In genomic region chr5:154756871-154757646, GRCh38 we compare ENCODE assay signal across 8 cellular contexts. TPM values are rescaled to one million over a fixed set of nuclear protein-coding genes. Genes with fewer than 3 reads are reported as not detected.
DNase-seq lines count a peak whose midpoint lies in the region; ATAC-seq and TF ChIP-seq lines count a peak whose summit lies in the region.

No MANE protein-coding gene starts in this region.

- peaks cover 53% of the 10 kb centered on the region for H3K4me1 ChIP-seq in CD8-positive, alpha-beta T cell (ENCODE audit: insufficient read depth, low read length)

- H3K4me1 Mint-ChIP-seq in CD8-positive, alpha-beta T cell (ENCODE audit: low read depth) = peaks cover 62% of the 10 kb centered on the region
- H3K4me1 Mint-ChIP-seq in activated CD4-positive, alpha-beta memory T cell treated with anti-CD3 and anti-CD28 coated beads for 36 hours (ENCODE audit: low read depth) = peaks cover 55% of the 10 kb centered on the region

- no peaks in the 10 kb centered on the region for H3K36me3 ChIP-seq in CD8-positive, alpha-beta T cell (ENCODE audit: insufficient read depth, low read length)
- H3K36me3 ChIP-seq in KOPT-K1 (ENCODE audit: insufficient read depth, low read length) = peaks cover 26% of the 10 kb centered on the region

- TF ChIP-seq CTCF in CD8-positive, alpha-beta T cell (IDR thresholded peaks at IDR 0.05) = no peak
- TF ChIP-seq CTCF in dorsolateral prefrontal cortex (IDR thresholded peaks at IDR 0.05 in 54 of 56, conservative IDR thresholded peaks at IDR 0.05 in 2 of 56; ENCODE audit: low read depth in 1 of 56, partially characterized antibody in 56 of 56) = peak in 4 of 56 donors; percentile 11 to 25 (median 17)
- TF ChIP-seq CTCF in lower leg skin (IDR thresholded peaks at IDR 0.05) = no peak

- no peaks in the 10 kb centered on the region for H3K27me3 ChIP-seq in CD8-positive, alpha-beta T cell (ENCODE audit: insufficient read depth, low read length)
- no peaks in the 10 kb centered on the region for H3K27me3 ChIP-seq in dorsolateral prefrontal cortex

- peak overlapping the region; percentile 92 for H3K4me3 Mint-ChIP-seq in CD8-positive, alpha-beta T cell
- peak overlapping the region; percentile 93 for H3K4me3 Mint-ChIP-seq in activated CD4-positive, alpha-beta memory T cell treated with anti-CD3 and anti-CD28 coated beads for 36 hours

- 2% methylated on average over 30 to 58 of the region's 73 CpGs for WGBS in lower leg skin, 2 donors

- ATAC-seq in CD8-positive, alpha-beta T cell = peak; percentile 3
- no peak for ATAC-seq in GM18868 (IDR thresholded peaks at IDR 0.05; ENCODE audit: unreplicated experiment)

- H3K4me3 ChIP-seq in CD8-positive, alpha-beta T cell (ENCODE audit: low read depth, low read length) = peak overlapping the region; percentile 79
- H3K4me3 ChIP-seq in dorsolateral prefrontal cortex (peak overlapping the region; percentile 74 to 99 (median 94)), lower leg skin (ENCODE audit: low read depth, poor library complexity, severe bottlenecking) (peak overlapping the region; percentile 90)

- no peaks in the 10 kb centered on the region for H3K9me3 ChIP-seq in CD8-positive, alpha-beta T cell (ENCODE audit: low read length)
- no peaks in the 10 kb centered on the region for H3K9me3 ChIP-seq in KOPT-K1 (ENCODE audit: insufficient read depth, low read length, poor library complexity, severe bottlenecking)

- H3K9me3 Mint-ChIP-seq in CD8-positive, alpha-beta T cell = no peaks in the 10 kb centered on the region
- no peaks in the 10 kb centered on the region for H3K9me3 Mint-ChIP-seq in activated CD4-positive, alpha-beta memory T cell treated with anti-CD3 and anti-CD28 coated beads for 36 hours

- peak overlapping the region; percentile 70 for H3K27ac ChIP-seq in CD8-positive, alpha-beta T cell (ENCODE audit: low read depth, low read length)
- peak overlapping the region; percentile 93 for H3K27ac ChIP-seq in KOPT-K1 (ENCODE audit: low read depth, low read length, poor library complexity, severe bottlenecking)
- H3K27ac ChIP-seq in dorsolateral prefrontal cortex = peak overlapping the region in 58 of 59 donors; percentile 38 to 99 (median 97)

- peak overlapping the region; percentile 94 for H3K27ac Mint-ChIP-seq in CD8-positive, alpha-beta T cell
- peak overlapping the region; percentile 97 for H3K27ac Mint-ChIP-seq in activated CD4-positive, alpha-beta memory T cell treated with anti-CD3 and anti-CD28 coated beads for 36 hours

- H3K27me3 Mint-ChIP-seq in CD8-positive, alpha-beta T cell (ENCODE audit: low read depth) = no peaks in the 10 kb centered on the region
- no peaks in the 10 kb centered on the region for H3K27me3 Mint-ChIP-seq in activated CD4-positive, alpha-beta memory T cell treated with anti-CD3 and anti-CD28 coated beads for 36 hours

- intact Hi-C loops in CD8-positive, alpha-beta T cell (cut with DNase I, micrococcal nuclease) = loop anchor here (5.0 to 10.0 kb wide), 4 partner anchors 310 to 720 kb away; partner anchors contain the start of genes GALNT10 (in 2 of the 2), FAM114A2 (in 1 of the 2), MFAP3 (in 1 of the 2) and SAP30L (in 1 of the 2)
- intact Hi-C loops in activated CD4-positive, alpha-beta memory T cell treated with anti-CD3 and anti-CD28 coated beads for 36 hours (cut with micrococcal nuclease) = loop anchor here (5.0 kb wide), 3 partner anchors 310 to 720 kb away; partner anchors contain the start of genes FAM114A2, MFAP3 and SAP30L
- intact Hi-C loops in dorsolateral prefrontal cortex (cut with DNase I) (loop anchor here (5.0 to 10.0 kb wide), 5 partner anchors 55 to 312 kb away; partner anchors contain the start of genes MRPL22 (in 2 of the 2) and SAP30L (in 1 of the 2)), lower leg skin (cut with DNase I; ENCODE audit: low total_unique reads) (no loop called here)

- peaks cover 10% of the 10 kb centered on the region for H3K36me3 Mint-ChIP-seq in CD8-positive, alpha-beta T cell
- H3K36me3 Mint-ChIP-seq in activated CD4-positive, alpha-beta memory T cell treated with anti-CD3 and anti-CD28 coated beads for 36 hours = peaks cover 8% of the 10 kb centered on the region

- TF ChIP-seq POLR2A in lower leg skin (IDR thresholded peaks at IDR 0.05) = no peak

- DNase-seq in CD8-positive, alpha-beta T cell = peak; percentile 12 to 65 (median 43)
- peak; percentile 64 for DNase-seq in activated CD4-positive, alpha-beta memory T cell treated with anti-CD3 and anti-CD28 coated beads for 36 hours
- DNase-seq in dorsolateral prefrontal cortex = peak; percentile 45 to 81 (median 66)
- peak; percentile 39 to 91 for DNase-seq in lower leg skin (ENCODE audit: low spot score in 2 of 2)
- peak in 2 of 3 donors; percentile 21 to 45 for DNase-seq in stimulated activated CD4-positive, alpha-beta T cell treated with anti-CD3 and anti-CD28 coated beads, TNF-alpha, amount 100 ng/mL, for 1 hour (ENCODE audit: low read depth in 3 of 3, low spot score in 1 of 3)
- no peak for DNase-seq in iPS-NIHi7 (ENCODE audit: extremely low spot score)

- CTCF ChIA-PET in CD8-positive, alpha-beta T cell (lab: Charles Lee) = interaction anchor here (0.8 to 2.1 kb wide), 3 partner anchors 54 to 107 kb away, joined by 3 to 10 read pairs (median 4); no protein-coding TSS in a partner anchor
- CTCF ChIA-PET in activated CD4-positive, alpha-beta memory T cell treated with anti-CD3 and anti-CD28 coated beads for 36 hours (lab: Charles Lee) = no interaction called here

- POLR2A ChIA-PET in CD8-positive, alpha-beta T cell (lab: Charles Lee) = interaction anchor here (1.2 to 2.2 kb wide), 2 partner anchors 10 to 100 kb away, joined by 3 to 11 read pairs; no protein-coding TSS in a partner anchor
- POLR2A ChIA-PET in activated CD4-positive, alpha-beta memory T cell treated with anti-CD3 and anti-CD28 coated beads for 36 hours (lab: Charles Lee) = interaction anchor here (1.3 to 2.9 kb wide), 3 partner anchors 11 to 103 kb away, joined by 4 to 9 read pairs (median 5); partner anchors contain the start of gene CNOT8

RNA-seq across cellular contexts. Expression of gene LARP1, which starts 1.9 kb away (rescaled TPM):
- 10 to 100 TPM; 70.4 to 80.5 TPM for total RNA-seq in CD8-positive, alpha-beta T cell
- 100 to 1,000 TPM; 186 to 201 TPM for total RNA-seq in activated CD4-positive, alpha-beta memory T cell treated with anti-CD3 and anti-CD28 coated beads for 36 hours
- total RNA-seq in dorsolateral prefrontal cortex (100 to 1,000 TPM; 151 to 291 (median 236) TPM), lower leg skin (100 to 1,000 TPM in 3 of 4 donors, 10 to 100 TPM in 1; 96.0 to 115 (median 104) TPM)
